ENCODE assay signal across 25 cellular contexts in the genomic region with DNA sequence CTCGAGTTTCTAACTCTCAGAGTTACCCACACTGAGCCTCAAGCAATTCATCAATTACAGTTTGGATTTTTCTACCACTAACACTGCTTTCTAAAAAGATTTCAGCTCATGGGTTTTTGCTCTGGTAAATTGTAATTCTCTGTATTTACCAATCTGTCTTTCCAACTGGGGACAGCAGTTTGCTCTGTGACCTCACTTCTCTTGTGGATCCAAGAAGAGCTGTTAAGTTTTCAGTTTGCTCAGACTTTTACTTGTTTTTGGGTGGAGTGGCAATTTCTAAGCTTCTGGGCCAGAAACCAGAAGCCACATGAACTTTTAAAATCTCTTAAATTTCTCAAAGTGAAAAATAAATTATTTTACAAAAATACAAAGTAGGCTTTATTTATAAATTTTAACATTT.
"Had no signal": no experiment of that assay in that cellular context is flagged by ENCODE, and none has a peak within 500 bp of the region (broad histone marks: within the 10 kb centered on the region; RNA-seq: fewer than 3 reads in every experiment).

No MANE protein-coding gene starts in this region.

- H3K4me1 ChIP-seq: adrenal gland, breast epithelium had no signal

- H3K27ac ChIP-seq: adrenal gland, breast epithelium, PC-9 had no signal

- H2AFZ ChIP-seq: PC-9 had no signal

- H3K9me3 ChIP-seq: adrenal gland, breast epithelium, MG63 had no signal

- ATAC-seq: activated CD4-positive, CD25-positive, alpha-beta regulatory T cell treated with anti-CD3 and anti-CD28 coated beads, Interleukin-2, amount 50 U/mL, for 24 hours; activated CD8-positive, alpha-beta T cell treated with anti-CD3 and anti-CD28 coated beads for 36 hours; activated T-cell treated with anti-CD3 and anti-CD28 coated beads, Interleukin-2, amount 50 U/mL, for 72 hours had no signal

- H3K4me2 ChIP-seq: PC-9 had no signal

- H3K27me3 ChIP-seq: adrenal gland, breast epithelium, MG63 had no signal

- DNase-seq: activated CD4-positive, alpha-beta T cell treated with anti-CD3 and anti-CD28 coated beads for 4 hours; activated CD8-positive, alpha-beta memory T cell treated with anti-CD3 and anti-CD28 coated beads, Interleukin-2, amount 50 U/mL, for 4 hours; activated CD8-positive, alpha-beta T cell treated with anti-CD3 and anti-CD28 coated beads for 36 hours; activated gamma-delta T cell treated with Interleukin-2 at 50 U/mL for 16 hours; activated naive CD4-positive, alpha-beta T cell treated with anti-CD3 and anti-CD28 coated beads, Interleukin-2, amount 10 ng/mL, durations not matched to agents 7 days and 5 days; activated naive CD8-positive, alpha-beta T cell treated with anti-CD3 and anti-CD28 coated beads for 36 hours; activated T-cell treated with anti-CD3 and anti-CD28 coated beads, Interleukin-2, amount 50 U/mL, for 72 hours; adrenal gland; anterior cingulate cortex; caudate nucleus; KG1; MG63; MV-4-11; NCI-H1105; NCI-H1436; NCI-H1694 treated with DMSO at 0.1 percent for 48 hours; NCI-H2081; NCI-H446 treated with DMSO at 0.1 percent for 48 hours; NCI-H524 treated with DMSO at 0.1 percent for 48 hours; NCI-H774; NK-92 treated with Interleukin-12 subunit alpha and Interleukin-12 subunit beta, amount 100 ng/mL, for 24 hours; PC-9; SHP77 treated with DMSO at 0.1 percent for 48 hours had no signal

- H3K4me3 ChIP-seq: adrenal gland, breast epithelium, MG63, PC-9 had no signal

- H3K36me3 ChIP-seq: adrenal gland, breast epithelium, MG63 had no signal
